In the genomic region with DNA sequence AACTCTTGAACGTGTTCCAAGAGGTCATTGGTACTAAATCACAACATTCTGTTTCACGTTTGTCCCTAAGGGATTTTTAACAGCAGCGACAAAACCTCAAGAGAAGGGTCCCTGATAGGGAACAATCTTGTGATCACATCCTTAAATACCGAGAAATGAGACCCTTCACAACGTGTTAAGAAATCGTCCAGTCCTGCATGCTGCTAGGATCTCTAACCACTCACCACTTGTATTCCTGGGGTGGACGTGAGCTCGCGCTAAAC, we compare ENCODE assay signal across 8 cellular contexts.
DNase-seq lines count a peak whose midpoint lies in the region; ATAC-seq and TF ChIP-seq lines count a peak whose summit lies in the region.

No MANE protein-coding gene starts in this region.

- H3K9ac ChIP-seq in colonic mucosa (ENCODE audit: low read depth in 2 of 2, low read length in 2 of 2), result peak overlapping the region; percentile 93 to 96

- H3K9me3 Mint-ChIP-seq in naive thymus-derived CD4-positive, alpha-beta T cell, result peaks cover 0 to 12% (median 0%) of the 10 kb centered on the region in 11 donors

- intact Hi-C loops in colonic mucosa (cut with DNase I), result no loop called here
- intact Hi-C loops in naive thymus-derived CD4-positive, alpha-beta T cell (cut with micrococcal nuclease), result no loop called here

- peaks cover 0 to 19% (median 0%) of the 10 kb centered on the region in 5 donors for H3K36me3 Mint-ChIP-seq in naive thymus-derived CD4-positive, alpha-beta T cell

- peaks cover 0 to 2% (median 0%) of the 10 kb centered on the region in 5 donors for H3K27me3 Mint-ChIP-seq in naive thymus-derived CD4-positive, alpha-beta T cell

- CTCF ChIA-PET in naive thymus-derived CD4-positive, alpha-beta T cell (lab: Charles Lee), result interaction anchor here (0.8 to 1.3 kb wide), 3 partner anchors 11 to 166 kb away, joined by 3 to 5 read pairs (median 4); no protein-coding TSS in a partner anchor

- no peaks in the 10 kb centered on the region for H3K9me3 ChIP-seq in MG63
- H3K9me3 ChIP-seq in colonic mucosa, result no peaks in the 10 kb centered on the region
- H3K9me3 ChIP-seq in naive thymus-derived CD4-positive, alpha-beta T cell (ENCODE audit: control insufficient read depth in 2 of 3, low read length in 3 of 3), result no peaks in the 10 kb centered on the region

- no peak for DNase-seq in AG10803 (ENCODE audit: low read depth)
- DNase-seq in MG63, result no peak
- DNase-seq in colonic mucosa, result no peak
- no peak for DNase-seq in naive thymus-derived CD4-positive, alpha-beta T cell
- DNase-seq in stimulated activated CD4-positive, alpha-beta T cell treated with anti-CD3 and anti-CD28 coated beads, Interleukin-4, amount 100 ng/mL, for 1 hour, result no peak

- no peak for TF ChIP-seq CTCF in AG10803 (conservative IDR thresholded peaks at IDR 0.05; ENCODE audit: low read length)
- no peak for TF ChIP-seq CTCF in colonic mucosa (IDR thresholded peaks at IDR 0.05)

- ATAC-seq in naive thymus-derived CD4-positive, alpha-beta T cell, result no peak
- ATAC-seq in GM21447 (IDR thresholded peaks at IDR 0.05; ENCODE audit: unreplicated experiment) (no peak), GM19463 (IDR thresholded peaks at IDR 0.05; ENCODE audit: unreplicated experiment) (no peak), GM18502 (IDR thresholded peaks at IDR 0.05; ENCODE audit: poor library complexity, unreplicated experiment) (no peak)

- H3K27ac ChIP-seq in colonic mucosa, result peak overlapping the region; percentile 98
- H3K27ac ChIP-seq in naive thymus-derived CD4-positive, alpha-beta T cell (ENCODE audit: low read depth, low read length), result peak overlapping the region; percentile 98

- H3K4me3 Mint-ChIP-seq in naive thymus-derived CD4-positive, alpha-beta T cell, result peak overlapping the region; percentile 90 to 100 (median 96)

- peaks cover 11% of the 10 kb centered on the region for H3K4me1 ChIP-seq in colonic mucosa
- H3K4me1 ChIP-seq in naive thymus-derived CD4-positive, alpha-beta T cell (ENCODE audit: control insufficient read depth in 2 of 2, insufficient read depth in 2 of 2, low read length in 2 of 2), result peaks cover 19 to 30% of the 10 kb centered on the region in 2 donors

- H3K4me3 ChIP-seq in AG10803 (ENCODE audit: low read length) (peak overlapping the region; percentile 87), MG63 (peak overlapping the region; percentile 68), colonic mucosa (peak overlapping the region; percentile 55)
- peak overlapping the region; percentile 97 for H3K4me3 ChIP-seq in naive thymus-derived CD4-positive, alpha-beta T cell (ENCODE audit: low read length)

- peaks cover 21 to 71% (median 49%) of the 10 kb centered on the region in 7 donors for H3K4me1 Mint-ChIP-seq in naive thymus-derived CD4-positive, alpha-beta T cell

- POLR2A ChIA-PET in naive thymus-derived CD4-positive, alpha-beta T cell (lab: Charles Lee), result interaction anchor here (0.8 to 1.5 kb wide), 6 partner anchors 80 to 198 kb away, joined by 3 to 5 read pairs (median 3); no protein-coding TSS in a partner anchor

- H3K36me3 ChIP-seq in MG63 (no peaks in the 10 kb centered on the region), colonic mucosa (no peaks in the 10 kb centered on the region)
- no peaks in the 10 kb centered on the region for H3K36me3 ChIP-seq in naive thymus-derived CD4-positive, alpha-beta T cell (ENCODE audit: control insufficient read depth in 2 of 3, insufficient read depth in 3 of 3, low read length in 3 of 3)

- peak overlapping the region; percentile 91 to 100 (median 100) for H3K27ac Mint-ChIP-seq in naive thymus-derived CD4-positive, alpha-beta T cell

- H3K27me3 ChIP-seq in MG63, result no peaks in the 10 kb centered on the region
- no peaks in the 10 kb centered on the region for H3K27me3 ChIP-seq in colonic mucosa
- no peaks in the 10 kb centered on the region for H3K27me3 ChIP-seq in naive thymus-derived CD4-positive, alpha-beta T cell (ENCODE audit: control insufficient read depth in 2 of 2, insufficient read depth in 2 of 2, low read length in 2 of 2)
